ENCODE assay signal across 8 cellular contexts in the genomic region with DNA sequence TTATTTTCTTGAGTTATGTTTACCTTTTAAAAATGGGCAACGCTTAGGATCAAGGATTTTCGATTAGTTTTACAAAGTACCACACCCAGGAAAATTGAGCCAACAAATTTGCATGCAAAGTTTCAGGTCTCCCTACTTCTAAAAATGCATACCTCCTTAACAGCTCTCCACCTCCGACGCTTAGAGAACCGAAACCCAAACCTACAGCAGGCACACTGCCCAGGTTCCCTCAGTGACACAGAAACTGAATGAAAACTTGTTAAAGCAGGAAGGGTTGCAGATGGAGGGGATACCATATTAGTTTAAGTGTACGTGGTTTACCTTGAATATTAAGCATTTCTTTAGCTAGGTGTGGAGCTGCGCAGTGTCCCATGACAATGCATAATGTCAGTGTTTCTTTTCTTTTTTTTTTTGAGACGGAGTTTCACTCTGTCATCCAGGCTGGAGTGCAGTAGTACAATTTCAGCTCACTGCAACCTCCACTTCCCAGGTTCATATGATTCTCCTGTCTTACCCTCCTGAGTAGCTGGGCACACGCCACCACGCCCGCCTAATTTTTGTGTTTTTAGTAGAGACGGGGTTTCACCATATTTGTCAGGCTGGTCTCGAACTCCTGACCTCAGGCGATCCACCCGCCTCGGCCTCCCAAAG. TPM values are rescaled to one million over a fixed set of nuclear protein-coding genes. Genes with fewer than 3 reads are reported as not detected.
DNase-seq lines count a peak whose midpoint lies in the region; ATAC-seq and TF ChIP-seq lines count a peak whose summit lies in the region.

No MANE protein-coding gene starts in this region.

- H3K27me3 ChIP-seq in SU-DHL-6 (ENCODE audit: low read length), result no peaks in the 10 kb centered on the region
- H3K27me3 ChIP-seq in neutrophil, result no peaks in the 10 kb centered on the region

- peaks cover 21% of the 10 kb centered on the region; the same call in 1 of the 2 replicates for H4K20me1 ChIP-seq in SU-DHL-6 (ENCODE audit: low read depth, low read length)

- WGBS in lower leg skin, 2 donors, result 78% methylated on average over 16 of the region's 16 CpGs

- peaks cover 62% of the 10 kb centered on the region in 2 experiments for H3K4me1 ChIP-seq in neutrophil (ENCODE audit: control insufficient read depth in 1 of 2, insufficient read depth in 1 of 2, low read depth in 1 of 2, low read length in 1 of 2)

- H3K9ac ChIP-seq in SU-DHL-6 (ENCODE audit: low read length), result no peak overlapping the region

- ATAC-seq in HG02970 (IDR thresholded peaks at IDR 0.05; ENCODE audit: low FRiP score, unreplicated experiment), result peak; percentile 65

- H3K4me3 ChIP-seq in SU-DHL-6 (ENCODE audit: insufficient read depth, low read length, poor library complexity, severe bottlenecking), result no peak overlapping the region
- H3K4me3 ChIP-seq in neutrophil (ENCODE audit: low read depth in 1 of 2, low read length in 1 of 2), result peak overlapping the region in 1 of 2 experiments; percentile 45
- H3K4me3 ChIP-seq in lower leg skin (ENCODE audit: low read depth, poor library complexity, severe bottlenecking), result no peak overlapping the region

- no peak overlapping the region for H2AFZ ChIP-seq in SU-DHL-6 (ENCODE audit: low read depth, low read length, severe bottlenecking)

- peaks cover 13% of the 10 kb centered on the region for H3K79me2 ChIP-seq in SU-DHL-6 (ENCODE audit: insufficient read depth, low read length)

- H3K36me3 ChIP-seq in SU-DHL-6 (ENCODE audit: low read length), result no peaks in the 10 kb centered on the region
- peaks cover 8% of the 10 kb centered on the region for H3K36me3 ChIP-seq in neutrophil

- H3K27ac ChIP-seq in SU-DHL-6 (ENCODE audit: low read depth, low read length) (no peak overlapping the region), neutrophil (peak overlapping the region; percentile 84), caudate nucleus (ENCODE audit: low read depth, low read length) (no peak overlapping the region)

- no peak for TF ChIP-seq CTCF in SU-DHL-6 (IDR thresholded peaks at IDR 0.05; ENCODE audit: insufficient read depth, low read length, poor library complexity, severe bottlenecking)
- no peak for TF ChIP-seq CTCF in neutrophil (IDR thresholded peaks at IDR 0.05)
- TF ChIP-seq CTCF in lower leg skin (IDR thresholded peaks at IDR 0.05), result no peak

- intact Hi-C loops in lower leg skin (cut with DNase I; ENCODE audit: low total_unique reads), result loop anchor here (10.0 kb wide), 1 partner anchor 89 kb away; no protein-coding TSS in a partner anchor

- DNase-seq in SKM-1 treated with dmso at 0.1 percent for 144 hours (lab: John Stamatoyannopoulos, UW; ENCODE audit: unreplicated experiment) (peak; percentile 15), SKM-1 (lab: John Stamatoyannopoulos, UW; ENCODE audit: unreplicated experiment) (no peak), NCI-H748 (lab: John Stamatoyannopoulos, UW; ENCODE audit: unreplicated experiment) (no peak), lower leg skin (ENCODE audit: low spot score in 2 of 2) (no peak), caudate nucleus (lab: John Stamatoyannopoulos, UW) (no peak)

- H3F3A ChIP-seq in SU-DHL-6 (ENCODE audit: insufficient read depth), result peaks cover 7% of the 10 kb centered on the region

- no peak for TF ChIP-seq POLR2A in lower leg skin (IDR thresholded peaks at IDR 0.05)

- no peaks in the 10 kb centered on the region for H3K9me2 ChIP-seq in SU-DHL-6 (replicated peaks; ENCODE audit: insufficient read depth, low read length)

- peak overlapping the region; percentile 32 for H3K4me2 ChIP-seq in SU-DHL-6 (ENCODE audit: low read depth, low read length, poor library complexity, severe bottlenecking)

- H3K9me3 ChIP-seq in SU-DHL-6 (ENCODE audit: insufficient read depth, low read length) (peaks cover 3% of the 10 kb centered on the region; the same call in 1 of the 2 replicates), neutrophil (no peaks in the 10 kb centered on the region)

RNA-seq across cellular contexts. Expression of a gene that starts 1.6 kb away (rescaled TPM):
- total RNA-seq in lower leg skin, result 100 to 1,000 TPM in 2 of 4 donors, 10 to 100 TPM in 2; 63.0 to 137 (median 102) TPM
